In genomic region chr7:134708692-134709091, GRCh38 we compare ENCODE assay signal across 21 cellular contexts.
DNase-seq lines count a peak whose midpoint lies in the region; ATAC-seq and TF ChIP-seq lines count a peak whose summit lies in the region.
"Had no signal": no experiment of that assay in that cellular context is flagged by ENCODE, and none has a peak within 500 bp of the region (broad histone marks: within the 10 kb centered on the region; RNA-seq: fewer than 3 reads in every experiment).

No MANE protein-coding gene starts in this region.

- H3K4me1 Mint-ChIP-seq in activated T-helper 2 cell treated with anti-CD3 and anti-CD28 coated beads, Interferon-gamma antibody, Interleukin-2, Interleukin-4, amounts not matched to agents 10 μg/mL and 5 μg/mL and 100 μg/mL, durations not matched to agents 14 hours and 24 hours and 36 hours (ENCODE audit: low read depth) = peaks cover 25% of the 10 kb centered on the region
- H3K4me1 Mint-ChIP-seq: CD14-positive monocyte had no signal

- WGBS in gastroesophageal sphincter (ENCODE audit: low coverage in 1 of 2), 2 donors = 50 to 61% methylated on average over 2 of the region's 2 CpGs

- TF ChIP-seq CTCF in gastroesophageal sphincter (IDR thresholded peaks at IDR 0.05) (no peak), upper lobe of right lung (IDR thresholded peaks at IDR 0.05) (no peak)

- no peak for TF ChIP-seq EP300 in gastroesophageal sphincter (IDR thresholded peaks at IDR 0.05)

- peaks cover 6% of the 10 kb centered on the region for H3K36me3 ChIP-seq in SJSA1
- H3K36me3 ChIP-seq in gastroesophageal sphincter = no peaks in the 10 kb centered on the region
- no peaks in the 10 kb centered on the region for H3K36me3 ChIP-seq in rectal smooth muscle tissue (ENCODE audit: control insufficient read depth, insufficient read depth, low read length)
- H3K36me3 ChIP-seq in upper lobe of right lung = no peaks in the 10 kb centered on the region
- H3K36me3 ChIP-seq: BE2C had no signal

- H3K27ac Mint-ChIP-seq in activated T-helper 2 cell treated with anti-CD3 and anti-CD28 coated beads, Interferon-gamma antibody, Interleukin-2, Interleukin-4, amounts not matched to agents 10 μg/mL and 5 μg/mL and 100 μg/mL, durations not matched to agents 14 hours and 24 hours and 36 hours = no peak overlapping the region
- H3K27ac Mint-ChIP-seq: CD14-positive monocyte had no signal

- H3K4me3 ChIP-seq in SJSA1 (no peak overlapping the region), gastroesophageal sphincter (no peak overlapping the region), rectal smooth muscle tissue (ENCODE audit: low read length) (no peak overlapping the region), upper lobe of right lung (no peak overlapping the region)

- H3K4me1 ChIP-seq in SJSA1 (replicated peaks) (peaks cover 48% of the 10 kb centered on the region), gastroesophageal sphincter (peaks cover 5 to 69% (median 7%) of the 10 kb centered on the region in 3 donors), rectal smooth muscle tissue (ENCODE audit: control insufficient read depth, insufficient read depth, low read length) (peaks cover 7% of the 10 kb centered on the region), upper lobe of right lung (no peaks in the 10 kb centered on the region)
- H3K4me1 ChIP-seq: BE2C had no signal

- H3K27me3 Mint-ChIP-seq in activated T-helper 2 cell treated with anti-CD3 and anti-CD28 coated beads, Interferon-gamma antibody, Interleukin-2, Interleukin-4, amounts not matched to agents 10 μg/mL and 5 μg/mL and 100 μg/mL, durations not matched to agents 14 hours and 24 hours and 36 hours (ENCODE audit: low read depth) = no peaks in the 10 kb centered on the region

- intact Hi-C loops in upper lobe of right lung (cut with DNase I) = no loop called here
- intact Hi-C loops in sciatic nerve (cut with DNase I) = no loop called here
- intact Hi-C loops in activated T-helper 2 cell treated with anti-CD3 and anti-CD28 coated beads, Interferon-gamma antibody, Interleukin-2, Interleukin-4, amounts not matched to agents 10 μg/mL and 5 μg/mL and 100 μg/mL, durations not matched to agents 14 hours and 24 hours and 36 hours (cut with micrococcal nuclease) = no loop called here

- ATAC-seq in gastroesophageal sphincter (no peak), upper lobe of right lung (peak; percentile 80), sciatic nerve (no peak)
- ATAC-seq: PC-3, Right ventricle myocardium inferior had no signal

- H3K27ac ChIP-seq in SJSA1 (peak overlapping the region; percentile 59), gastroesophageal sphincter (peak overlapping the region; percentile 38 to 67 (median 51)), rectal smooth muscle tissue (ENCODE audit: low read depth, low read length) (peak overlapping the region; percentile 10), upper lobe of right lung (no peak overlapping the region)
- H3K27ac ChIP-seq: HL-60 had no signal

- H3K4me3 Mint-ChIP-seq in activated T-helper 2 cell treated with anti-CD3 and anti-CD28 coated beads, Interferon-gamma antibody, Interleukin-2, Interleukin-4, amounts not matched to agents 10 μg/mL and 5 μg/mL and 100 μg/mL, durations not matched to agents 14 hours and 24 hours and 36 hours (ENCODE audit: low read depth) = no peak overlapping the region
- H3K4me3 Mint-ChIP-seq: CD14-positive monocyte had no signal

- H3K9me3 Mint-ChIP-seq in activated T-helper 2 cell treated with anti-CD3 and anti-CD28 coated beads, Interferon-gamma antibody, Interleukin-2, Interleukin-4, amounts not matched to agents 10 μg/mL and 5 μg/mL and 100 μg/mL, durations not matched to agents 14 hours and 24 hours and 36 hours = no peaks in the 10 kb centered on the region

- no peak overlapping the region for H3K9ac ChIP-seq in rectal smooth muscle tissue (ENCODE audit: low read length)

- H3K27me3 ChIP-seq in SJSA1 (replicated peaks) (no peaks in the 10 kb centered on the region), gastroesophageal sphincter (no peaks in the 10 kb centered on the region), rectal smooth muscle tissue (ENCODE audit: control insufficient read depth, insufficient read depth, low read length) (no peaks in the 10 kb centered on the region), upper lobe of right lung (no peaks in the 10 kb centered on the region)

- DNase-seq in SJSA1 (ENCODE audit: low read depth in 1 of 2, low spot score in 2 of 2) = no peak
- no peak for DNase-seq in upper lobe of right lung
- DNase-seq in sciatic nerve (ENCODE audit: low spot score) = no peak
- DNase-seq in activated T-helper 2 cell treated with anti-CD3 and anti-CD28 coated beads, Interferon-gamma antibody, Interleukin-2, Interleukin-4, amounts not matched to agents 10 μg/mL and 5 μg/mL and 100 μg/mL, durations not matched to agents 14 hours and 24 hours and 36 hours (ENCODE audit: low spot score) = no peak
- no peak for DNase-seq in AG08395 (ENCODE audit: low spot score)
- DNase-seq: BE2C, Calu3, DMS79 treated with DMSO at 0.1 percent for 48 hours, GF-D8, HCEC 1CT, NCI-H1092 treated with DMSO at 0.1 percent for 48 hours, NCI-H1436, NCI-H187 treated with DMSO at 0.1 percent for 48 hours, NCI-H524, NCI-H774, PC-3 had no signal

- H3K9me3 ChIP-seq in SJSA1 (replicated peaks) (no peaks in the 10 kb centered on the region), gastroesophageal sphincter (no peaks in the 10 kb centered on the region), upper lobe of right lung (no peaks in the 10 kb centered on the region)
- H3K9me3 ChIP-seq: BE2C had no signal

- H3K36me3 Mint-ChIP-seq in activated T-helper 2 cell treated with anti-CD3 and anti-CD28 coated beads, Interferon-gamma antibody, Interleukin-2, Interleukin-4, amounts not matched to agents 10 μg/mL and 5 μg/mL and 100 μg/mL, durations not matched to agents 14 hours and 24 hours and 36 hours (ENCODE audit: low read depth) = peaks cover 3% of the 10 kb centered on the region
- H3K36me3 Mint-ChIP-seq: CD14-positive monocyte had no signal

- no peak for TF ChIP-seq POLR2A in gastroesophageal sphincter (IDR thresholded peaks at IDR 0.05)
